In the genomic region with DNA sequence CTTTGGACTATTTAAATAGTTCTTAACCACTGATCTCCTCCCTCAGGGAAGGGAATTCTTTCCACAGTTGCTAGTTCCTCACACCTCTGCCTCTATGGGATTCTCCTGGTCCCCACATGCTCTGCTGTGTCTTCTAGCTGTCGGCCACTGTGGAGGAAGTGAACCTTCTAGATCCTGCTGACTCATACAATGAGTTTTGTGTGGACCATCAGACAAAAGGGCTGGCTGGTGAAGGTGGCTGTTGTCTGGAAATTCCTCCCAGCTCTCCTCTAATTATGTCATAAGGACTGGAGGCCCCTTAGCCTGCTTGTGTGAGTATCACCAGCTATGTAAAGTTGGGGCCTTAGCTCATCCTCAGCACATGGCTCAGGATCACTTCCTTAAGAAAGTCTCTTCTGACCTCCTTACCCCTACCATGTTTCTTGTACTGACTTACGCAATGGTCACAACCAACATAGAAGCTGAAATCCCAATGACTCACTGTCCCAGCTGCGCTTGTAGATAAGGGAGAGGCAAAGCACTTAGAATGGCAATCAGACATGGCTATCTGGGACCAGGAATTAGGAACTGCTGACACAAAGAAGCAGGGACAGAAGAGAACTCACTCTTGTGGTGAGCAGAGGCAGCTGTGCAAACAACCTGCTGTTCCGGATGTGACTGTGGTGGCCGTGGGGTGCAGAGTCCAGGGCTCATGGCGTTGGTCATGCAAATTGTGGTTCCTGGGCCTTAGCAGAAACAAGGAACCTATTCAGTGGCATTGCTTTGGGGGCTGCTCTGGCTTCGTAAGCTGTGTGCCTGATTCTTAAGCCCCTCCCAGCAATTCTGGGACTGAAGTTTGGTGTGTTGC, we compare ENCODE assay signal across 8 cellular contexts. TPM values are rescaled to one million over a fixed set of nuclear protein-coding genes. Genes with fewer than 3 reads are reported as not detected.
DNase-seq lines count a peak whose midpoint lies in the region; FAIRE-seq and TF ChIP-seq lines count a peak whose summit lies in the region.

No MANE protein-coding gene starts in this region.

- FAIRE-seq in GM12892 (lab: Jason Lieb, UNC): peak; percentile 99

- H3K79me2 ChIP-seq in GM23248 (ENCODE audit: insufficient read depth): no peaks in the 10 kb centered on the region

- no peaks in the 10 kb centered on the region for H3K36me3 ChIP-seq in GM23248 (ENCODE audit: low read depth)

- H3K9me3 Mint-ChIP-seq in activated naive CD4-positive, alpha-beta T cell treated with anti-CD3 and anti-CD28 coated beads, Interleukin-2, amount 10 ng/mL, durations not matched to agents 7 days and 5 days: no peaks in the 10 kb centered on the region

- H3K36me3 Mint-ChIP-seq in activated naive CD4-positive, alpha-beta T cell treated with anti-CD3 and anti-CD28 coated beads, Interleukin-2, amount 10 ng/mL, durations not matched to agents 7 days and 5 days: no peaks in the 10 kb centered on the region

- H3K9ac ChIP-seq in GM23248: no peak overlapping the region

- no peaks in the 10 kb centered on the region for H3K27me3 ChIP-seq in GM23248 (replicated peaks; ENCODE audit: insufficient read depth)

- no peaks in the 10 kb centered on the region for H3K9me2 ChIP-seq in GM23248 (ENCODE audit: insufficient read depth)

- H3K27me3 Mint-ChIP-seq in activated naive CD4-positive, alpha-beta T cell treated with anti-CD3 and anti-CD28 coated beads, Interleukin-2, amount 10 ng/mL, durations not matched to agents 7 days and 5 days: no peaks in the 10 kb centered on the region

- no peaks in the 10 kb centered on the region for H4K20me1 ChIP-seq in GM23248 (ENCODE audit: insufficient read depth)

- no peak overlapping the region for H3K4me2 ChIP-seq in GM23248 (ENCODE audit: unreplicated experiment)

- peaks cover 57% of the 10 kb centered on the region for H3K4me1 ChIP-seq in GM23248 (ENCODE audit: insufficient read depth)

- in situ Hi-C loops in GM23248 (cut with MboI): no loop called here
- in situ Hi-C loops in KBM-7 (cut with MboI; ENCODE audit: low pct_unique_long_range_greater_than_20kb, low sequenced_read_pairs): no loop called here

- H3K27ac Mint-ChIP-seq in activated naive CD4-positive, alpha-beta T cell treated with anti-CD3 and anti-CD28 coated beads, Interleukin-2, amount 10 ng/mL, durations not matched to agents 7 days and 5 days: no peak overlapping the region

- CTCF ChIA-PET in activated naive CD4-positive, alpha-beta T cell treated with anti-CD3 and anti-CD28 coated beads, Interleukin-2, amount 10 ng/mL, durations not matched to agents 7 days and 5 days (lab: Charles Lee): interaction anchor here (1.2 kb wide), 1 partner anchor 15 kb away, joined by 3 read pairs; no protein-coding TSS in a partner anchor

- DNase-seq in GM12892 (ENCODE audit: insufficient read length) (no peak), GM23248 (peak; percentile 71), KBM-7 (peak; percentile 100), SKM-1 treated with dmso at 0.1 percent for 144 hours (lab: John Stamatoyannopoulos, UW; ENCODE audit: unreplicated experiment) (peak; percentile 99), fibroblast of the conjunctiva (ENCODE audit: low read depth) (peak; percentile 4), occipital lobe (lab: John Stamatoyannopoulos, UW) (peak; percentile 14)
- no peak for DNase-seq in activated naive CD4-positive, alpha-beta T cell treated with anti-CD3 and anti-CD28 coated beads, Interleukin-2, amount 10 ng/mL, durations not matched to agents 7 days and 5 days
- DNase-seq in stimulated activated CD4-positive, alpha-beta T cell treated with anti-CD3 and anti-CD28 coated beads, Interleukin-1b, Interleukin-23, amount 100 ng/mL, for 48 hours: no peak

- no peak overlapping the region for H3K4me3 Mint-ChIP-seq in activated naive CD4-positive, alpha-beta T cell treated with anti-CD3 and anti-CD28 coated beads, Interleukin-2, amount 10 ng/mL, durations not matched to agents 7 days and 5 days

- no peaks in the 10 kb centered on the region for H3K4me1 Mint-ChIP-seq in activated naive CD4-positive, alpha-beta T cell treated with anti-CD3 and anti-CD28 coated beads, Interleukin-2, amount 10 ng/mL, durations not matched to agents 7 days and 5 days

- no peaks in the 10 kb centered on the region for H3K9me3 ChIP-seq in GM23248 (ENCODE audit: low read depth)

- 84 to 87% methylated on average over 7 of the region's 7 CpGs for WGBS in GM23248 (ENCODE audit: low coverage in 1 of 2, low lambda C conversion rate in 2 of 2, missing lambda C conversion rate in 2 of 2), 2 experiments

- H2AFZ ChIP-seq in GM23248: no peak overlapping the region

- peak; percentile 71; the same call in 1 of the 2 replicates for TF ChIP-seq POLR2A in GM12892 (IDR thresholded peaks at IDR 0.05; ENCODE audit: low read depth, low read length)

- 0 out of 2 replicates have a peak overlapping the region, but pooled peaks have one; percentile 14 for H3K27ac ChIP-seq in GM23248

- peaks cover 34% of the 10 kb centered on the region for H3F3A ChIP-seq in GM23248 (ENCODE audit: insufficient read depth)

- no peak overlapping the region for H3K4me3 ChIP-seq in GM23248

RNA-seq across cellular contexts. Expression of a gene that starts 2.5 kb away (rescaled TPM):
- polyA plus RNA-seq in GM12892 (2012; ENCODE audit: missing spikeins): 12.8 TPM
- total RNA-seq in GM23248 (2014; rRNA removed; shearing (Covaris generic)): 0.11 and 0.13 TPM in 2 replicates
- polyA plus RNA-seq in GM23248 (2016; fragmentation: Nextera tagmentation; extraction: Ambion mirVana): 0.03 and 0.05 TPM in 2 replicates
- total RNA-seq in occipital lobe: 0.16 TPM

Comparison
In these comparisons a context has a peak if more than half of its experiments do, and no peak if none do; other contexts are left out.
1. DNase-seq: peak in GM23248 (single experiment), KBM-7 (single experiment), SKM-1 treated with dmso at 0.1 percent for 144 hours (single experiment), fibroblast of the conjunctiva (single experiment) and occipital lobe (single experiment); none in GM12892 (single experiment), activated naive CD4-positive, alpha-beta T cell treated with anti-CD3 and anti-CD28 coated beads, Interleukin-2, amount 10 ng/mL, durations not matched to agents 7 days and 5 days (single experiment) and stimulated activated CD4-positive, alpha-beta T cell treated with anti-CD3 and anti-CD28 coated beads, Interleukin-1b, Interleukin-23, amount 100 ng/mL, for 48 hours (single experiment).